10 cellular contexts compared by ENCODE assay signal in the genomic region with DNA sequence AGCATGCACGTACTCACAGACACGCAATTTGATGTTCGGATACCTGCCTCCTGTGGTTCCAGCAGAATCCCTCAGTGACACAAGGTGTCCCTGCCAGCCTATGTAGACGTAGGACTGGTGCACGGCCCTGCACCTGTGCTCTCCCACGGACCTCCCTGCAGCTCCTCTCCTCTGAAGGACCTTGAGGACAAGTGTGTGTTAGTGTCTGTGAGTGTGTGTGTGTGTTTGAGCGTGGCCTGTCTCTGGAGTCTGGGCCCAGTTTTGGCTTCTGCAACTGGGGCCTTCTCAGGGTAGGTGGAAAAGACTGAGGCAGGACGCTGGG. TPM values are rescaled to one million over a fixed set of nuclear protein-coding genes. Genes with fewer than 3 reads are reported as not detected.
DNase-seq lines count a peak whose midpoint lies in the region; ATAC-seq and TF ChIP-seq lines count a peak whose summit lies in the region.
"Had no signal": no experiment of that assay in that cellular context is flagged by ENCODE, and none has a peak within 500 bp of the region (broad histone marks: within the 10 kb centered on the region; RNA-seq: fewer than 3 reads in every experiment).

No MANE protein-coding gene starts in this region.

- peak overlapping the region; percentile 70; the same call in 1 of the 2 replicates for H3K9ac ChIP-seq in GM23248

- H3K27me3 ChIP-seq in GM23248 (replicated peaks; ENCODE audit: insufficient read depth): peaks cover 25% of the 10 kb centered on the region

- H3K9me3 ChIP-seq in GM23248 (ENCODE audit: low read depth): no peaks in the 10 kb centered on the region
- H3K9me3 ChIP-seq in T-helper 17 cell (ENCODE audit: control insufficient read depth, low read length, poor library complexity, severe bottlenecking): no peaks in the 10 kb centered on the region

- no peaks in the 10 kb centered on the region for H4K20me1 ChIP-seq in GM23248 (ENCODE audit: insufficient read depth)

- H3K4me3 Mint-ChIP-seq in T-helper 17 cell: peak overlapping the region; percentile 80

- in situ Hi-C loops in GM23248 (cut with MboI): no loop called here

- H3K27ac ChIP-seq in GM23248: no peak overlapping the region
- H3K27ac ChIP-seq: HL-60 had no signal

- H3K36me3 Mint-ChIP-seq in T-helper 17 cell (ENCODE audit: low read depth): peaks cover 5% of the 10 kb centered on the region

- peaks cover 67% of the 10 kb centered on the region for H3K27me3 Mint-ChIP-seq in T-helper 17 cell

- peaks cover 4% of the 10 kb centered on the region; the same call in 1 of the 2 replicates for H3F3A ChIP-seq in GM23248 (ENCODE audit: insufficient read depth)

- H3K4me2 ChIP-seq in GM23248 (ENCODE audit: unreplicated experiment): peak overlapping the region; percentile 86

- 46 to 50% methylated on average over 8 of the region's 8 CpGs for WGBS in GM23248 (ENCODE audit: low coverage in 1 of 2, low lambda C conversion rate in 2 of 2, missing lambda C conversion rate in 2 of 2), 2 experiments

- ATAC-seq in T-helper 17 cell: no peak
- ATAC-seq in GM21367 (IDR thresholded peaks at IDR 0.05; ENCODE audit: unreplicated experiment): no peak

- no peak for TF ChIP-seq CTCF in foreskin fibroblast (IDR thresholded peaks at IDR 0.05; ENCODE audit: low read depth, low read length)

- peaks cover 3% of the 10 kb centered on the region for H3K4me1 ChIP-seq in GM23248 (ENCODE audit: insufficient read depth)

- H3K36me3 ChIP-seq in GM23248 (ENCODE audit: low read depth): no peaks in the 10 kb centered on the region

- peaks cover 17% of the 10 kb centered on the region for H3K4me1 Mint-ChIP-seq in T-helper 17 cell

- H3K27ac Mint-ChIP-seq in T-helper 17 cell: no peak overlapping the region

- H3K4me3 ChIP-seq in GM23248 (peak overlapping the region; percentile 80; the same call in 1 of the 2 replicates), foreskin fibroblast (ENCODE audit: low read depth in 1 of 2, low read length in 2 of 2) (peak overlapping the region; percentile 42 to 45), skeletal muscle cell (ENCODE audit: low read depth, low read length) (peak overlapping the region; percentile 57)

- H3K9me2 ChIP-seq in GM23248 (ENCODE audit: insufficient read depth): no peaks in the 10 kb centered on the region

- H2AFZ ChIP-seq in GM23248: peak overlapping the region; percentile 91; the same call in 1 of the 2 replicates

- no peaks in the 10 kb centered on the region for H3K79me2 ChIP-seq in GM23248 (ENCODE audit: insufficient read depth)

- DNase-seq in GM23248: no peak
- DNase-seq in T-helper 17 cell: no peak
- no peak for DNase-seq in foreskin fibroblast
- no peak for DNase-seq in skeletal muscle cell (ENCODE audit: low read depth)
- no peak for DNase-seq in NCI-H748 (lab: John Stamatoyannopoulos, UW; ENCODE audit: unreplicated experiment)
- no peak for DNase-seq in SIG-M5 treated with dmso at 0.1 percent for 504 hours (lab: John Stamatoyannopoulos, UW; ENCODE audit: unreplicated experiment)

RNA-seq across cellular contexts. Expression of a gene that starts 22.5 kb away (rescaled TPM):
- total RNA-seq in GM23248 (2014; rRNA removed; shearing (Covaris generic)): not detected in 2 replicates
- not detected in 2 replicates for polyA plus RNA-seq in GM23248 (2016; fragmentation: Nextera tagmentation; extraction: Ambion mirVana)
- total RNA-seq in T-helper 17 cell: not detected
- total RNA-seq: aorta, renal cortical epithelial cell had no signal
